1 cellular context compared by ENCODE assay signal in genomic region chr20:11278461-11278860, GRCh38.
TF ChIP-seq lines count a peak whose summit lies in the region.

No MANE protein-coding gene starts in this region.

TF ChIP-seq in HepG2, 621 proteins besides CTCF, POLR2A, EP300 and RAD21 (continued from another document):
- TF ChIP-seq, protein P1, sequence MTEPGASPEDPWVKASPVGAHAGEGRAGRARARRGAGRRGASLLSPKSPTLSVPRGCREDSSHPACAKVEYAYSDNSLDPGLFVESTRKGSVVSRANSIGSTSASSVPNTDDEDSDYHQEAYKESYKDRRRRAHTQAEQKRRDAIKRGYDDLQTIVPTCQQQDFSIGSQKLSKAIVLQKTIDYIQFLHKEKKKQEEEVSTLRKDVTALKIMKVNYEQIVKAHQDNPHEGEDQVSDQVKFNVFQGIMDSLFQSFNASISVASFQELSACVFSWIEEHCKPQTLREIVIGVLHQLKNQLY (CRISPR knock-in tag; IDR thresholded peaks at IDR 0.05) = no peak
TF ChIP-seq in HepG2: peak in this region for 1.
